In the genomic region with DNA sequence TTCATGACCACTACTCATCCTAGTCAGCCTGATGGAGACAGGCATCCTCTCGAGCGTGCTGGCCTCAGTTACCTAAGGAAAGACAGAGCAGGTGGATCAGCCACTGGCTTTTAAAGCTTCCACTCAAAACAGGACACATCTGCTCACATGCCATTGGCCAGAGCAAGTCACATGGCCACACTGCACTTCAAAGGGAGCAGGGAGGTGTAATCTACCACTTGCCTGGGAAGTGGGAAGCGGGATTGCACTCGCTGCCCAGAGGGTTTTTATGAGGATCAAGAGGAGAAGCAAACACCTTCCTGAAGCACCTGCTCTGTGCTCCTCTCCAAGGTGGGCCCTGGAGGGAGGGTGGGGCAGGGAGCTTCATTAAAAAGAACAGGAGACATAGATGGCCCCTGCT, we compare ENCODE assay signal across 17 cellular contexts.
"Had no signal": no experiment of that assay in that cellular context is flagged by ENCODE, and none has a peak within 500 bp of the region (broad histone marks: within the 10 kb centered on the region; RNA-seq: fewer than 3 reads in every experiment).

No MANE protein-coding gene starts in this region.

- H3K9me3 ChIP-seq: ascending aorta, lower lobe of right lung, neutrophil, thoracic aorta had no signal

- ATAC-seq: activated T-cell treated with anti-CD3 and anti-CD28 coated beads, Interleukin-2, amount 50 U/mL, for 72 hours; esophagus mucosa; lower lobe of right lung; stimulated activated naive CD8-positive, alpha-beta T cell treated with anti-CD3 and anti-CD28 coated beads, Interleukin-15, amount 100 ng/mL, for 72 hours had no signal

- H3K27ac ChIP-seq: ascending aorta, lower lobe of right lung, neutrophil, thoracic aorta had no signal

- H3K36me3 ChIP-seq: ascending aorta, lower lobe of right lung, neutrophil, thoracic aorta had no signal

- FAIRE-seq: bronchial epithelial cell, endometrium had no signal

- DNase-seq: activated CD4-positive, alpha-beta memory T cell treated with anti-CD3 and anti-CD28 coated beads for 36 hours; activated gamma-delta T cell treated with Interleukin-2 at 50 U/mL for 16 hours; activated T-cell treated with anti-CD3 and anti-CD28 coated beads, Interleukin-2, amount 50 U/mL, for 72 hours; hypothalamus; lower lobe of right lung; midbrain; naive B cell; retina; stimulated activated CD4-positive, alpha-beta T cell treated with anti-CD3 and anti-CD28 coated beads, Interleukin-15, amount 100 ng/mL, for 24 hours; stimulated activated CD4-positive, alpha-beta T cell treated with anti-CD3 and anti-CD28 coated beads, Interleukin-4, amount 100 ng/mL, for 4 hours; stimulated activated naive CD8-positive, alpha-beta T cell treated with anti-CD3 and anti-CD28 coated beads, Interleukin-15, amount 100 ng/mL, for 72 hours had no signal

- H3K4me1 ChIP-seq: ascending aorta, lower lobe of right lung had no signal

- H3K27me3 ChIP-seq: ascending aorta had no signal

- H3K4me3 ChIP-seq: ascending aorta, lower lobe of right lung, thoracic aorta had no signal
